Comparison of ENCODE assay signal across 16 cellular contexts in genomic region chr2:164953279-164953678, GRCh38. TPM values are rescaled to one million over a fixed set of nuclear protein-coding genes. Genes with fewer than 3 reads are reported as not detected.
DNase-seq lines count a peak whose midpoint lies in the region; ATAC-seq, FAIRE-seq and TF ChIP-seq lines count a peak whose summit lies in the region.
"Had no signal": no experiment of that assay in that cellular context is flagged by ENCODE, and none has a peak within 500 bp of the region (broad histone marks: within the 10 kb centered on the region; RNA-seq: fewer than 3 reads in every experiment).

No MANE protein-coding gene starts in this region.

- no peak for TF ChIP-seq POLR2A in A549 (IDR thresholded peaks at IDR 0.05; ENCODE audit: low read length)

- H2AFZ ChIP-seq in Loucy (ENCODE audit: low read length): peak overlapping the region; percentile 46; the same call in 1 of the 2 replicates

- FAIRE-seq in A549 (lab: Jason Lieb, UNC): no peak
- FAIRE-seq: GM19239, H1 had no signal

- H3K4me2 ChIP-seq in A549 (no peak overlapping the region), Loucy (ENCODE audit: low read depth, low read length, poor library complexity, severe bottlenecking) (no peak overlapping the region)
- H3K4me2 ChIP-seq: BLaER1 treated with 17β-estradiol and CSF1 and Interleukin-3, amounts not matched to agents 10 nM and 100 nM had no signal

- 56% methylated on average over 3 of the region's 3 CpGs for WGBS in A549 (ENCODE audit: missing lambda C conversion rate)

- TF ChIP-seq CTCF in A549 (IDR thresholded peaks at IDR 0.05) (no peak), BJ (IDR thresholded peaks at IDR 0.05; ENCODE audit: insufficient read depth, low read depth, low read length) (no peak), Loucy (conservative IDR thresholded peaks at IDR 0.05; ENCODE audit: low read length) (no peak)

- H3K4me1 ChIP-seq in A549 (no peaks in the 10 kb centered on the region), Loucy (ENCODE audit: insufficient read depth, low read length, poor library complexity, severe bottlenecking) (peaks cover 28% of the 10 kb centered on the region), mucosa of stomach (ENCODE audit: control insufficient read depth, insufficient read depth, low read length) (no peaks in the 10 kb centered on the region)

- no peak overlapping the region for H3K9ac ChIP-seq in Loucy (ENCODE audit: low read depth, low read length, poor library complexity, severe bottlenecking)
- H3K9ac ChIP-seq in mucosa of stomach (ENCODE audit: low read length): peak overlapping the region; percentile 60
- H3K9ac ChIP-seq: BLaER1 treated with 17β-estradiol and CSF1 and Interleukin-3, amounts not matched to agents 10 nM and 100 nM had no signal

- H3K79me2 ChIP-seq in Loucy (ENCODE audit: insufficient read depth, low read length): no peaks in the 10 kb centered on the region

- DNase-seq in A549 (ENCODE audit: low read depth in 1 of 2, low spot score in 1 of 2) (no peak), BJ (ENCODE audit: low read depth) (no peak), SIG-M5 treated with dmso at 0.1 percent for 504 hours (lab: John Stamatoyannopoulos, UW; ENCODE audit: unreplicated experiment) (no peak), HUDEP-2 (lab: John Stamatoyannopoulos, UW; ENCODE audit: unreplicated experiment in 76 of 76) (no peak), NCI-H510A (lab: John Stamatoyannopoulos, UW) (no peak), cerebellar nuclear complex (lab: John Stamatoyannopoulos, UW) (no peak)
- DNase-seq: CD4-positive, CD25-positive, alpha-beta regulatory T cell; DMS 273 treated with DMSO at 0.1 percent for 48 hours; DND-41; GDM1 had no signal

- peaks cover under 1% of the 10 kb centered on the region; the same call in 1 of the 2 replicates for H3F3A ChIP-seq in Loucy (ENCODE audit: low read depth)

- H3K9me3 ChIP-seq in A549 (no peaks in the 10 kb centered on the region), Loucy (ENCODE audit: insufficient read depth, low read depth, low read length) (no peaks in the 10 kb centered on the region), mucosa of stomach (ENCODE audit: control insufficient read depth, low read length) (no peaks in the 10 kb centered on the region)
- H3K9me3 ChIP-seq: BLaER1 treated with 17β-estradiol and CSF1 and Interleukin-3, amounts not matched to agents 10 nM and 100 nM; HAP-1 had no signal

- H3K4me3 ChIP-seq in A549: no peak overlapping the region
- peak overlapping the region; percentile 70 for H3K4me3 ChIP-seq in BJ (ENCODE audit: low read depth, low read length)
- H3K4me3 ChIP-seq in Loucy (ENCODE audit: low read length, poor library complexity, severe bottlenecking): no peak overlapping the region
- no peak overlapping the region for H3K4me3 ChIP-seq in mucosa of stomach (ENCODE audit: low read length)
- H3K4me3 ChIP-seq: BLaER1 treated with 17β-estradiol and CSF1 and Interleukin-3, amounts not matched to agents 10 nM and 100 nM; HAP-1 had no signal

- no peak for TF ChIP-seq RAD21 in A549 (conservative IDR thresholded peaks at IDR 0.05 in 1 of 2, IDR thresholded peaks at IDR 0.05 in 1 of 2)

- H3K27me3 ChIP-seq in BJ (ENCODE audit: control insufficient read depth, insufficient read depth, low read length) (no peaks in the 10 kb centered on the region), Loucy (ENCODE audit: insufficient read depth, low read length, poor library complexity, severe bottlenecking) (no peaks in the 10 kb centered on the region), mucosa of stomach (ENCODE audit: control insufficient read depth, insufficient read depth, low read length) (no peaks in the 10 kb centered on the region)
- H3K27me3 ChIP-seq: BLaER1 treated with 17β-estradiol and CSF1 and Interleukin-3, amounts not matched to agents 10 nM and 100 nM had no signal

- H3K9me2 ChIP-seq in Loucy (replicated peaks; ENCODE audit: low read depth, low read length): no peaks in the 10 kb centered on the region

- H3K36me3 ChIP-seq in BJ (ENCODE audit: control insufficient read depth, insufficient read depth, low read length): 0 out of 2 replicates have a peak, but pooled peaks cover 2% of the 10 kb centered on the region
- no peaks in the 10 kb centered on the region for H3K36me3 ChIP-seq in Loucy (ENCODE audit: insufficient read depth, low read length)
- H3K36me3 ChIP-seq in mucosa of stomach (ENCODE audit: control insufficient read depth, insufficient read depth, low read length): no peaks in the 10 kb centered on the region
- H3K36me3 ChIP-seq: BLaER1 treated with 17β-estradiol and CSF1 and Interleukin-3, amounts not matched to agents 10 nM and 100 nM; HAP-1 had no signal

- H4K20me1 ChIP-seq in Loucy (ENCODE audit: insufficient read depth, low read length, poor library complexity, severe bottlenecking): no peaks in the 10 kb centered on the region
- H4K20me1 ChIP-seq: BLaER1 treated with 17β-estradiol and CSF1 and Interleukin-3, amounts not matched to agents 10 nM and 100 nM had no signal

- H3K27ac ChIP-seq in A549: no peak overlapping the region
- H3K27ac ChIP-seq: BLaER1 treated with 17β-estradiol and CSF1 and Interleukin-3, amounts not matched to agents 10 nM and 100 nM had no signal

- TF ChIP-seq EP300 in A549 (IDR thresholded peaks at IDR 0.05): no peak

- CTCF ChIA-PET in A549 (lab: Yijun Ruan, JAX) (interaction anchor here (1.1 to 1.7 kb wide), 2 partner anchors 15 to 237 kb away, joined by 4 to 5 read pairs; no protein-coding TSS in a partner anchor), BJ (lab: Yijun Ruan, JAX) (interaction anchor here (0.7 kb wide), 1 partner anchor 10 kb away, joined by 3 read pairs; no protein-coding TSS in a partner anchor)

- no peak for ATAC-seq in A549

- POLR2A ChIA-PET in A549 (lab: Yijun Ruan, JAX) (no interaction called here), BJ (lab: Charles Lee) (interaction anchor here (0.5 kb wide), 1 partner anchor 33 kb away, joined by 6 read pairs; no protein-coding TSS in a partner anchor)

TF ChIP-seq in A549, 52 proteins besides CTCF, POLR2A, EP300 and RAD21:
- TF ChIP-seq EHMT2 (IDR thresholded peaks at IDR 0.05; ENCODE audit: low read depth) (no peak), MAFK (IDR thresholded peaks at IDR 0.05; ENCODE audit: partially characterized antibody) (peak; percentile 69)

RNA-seq across cellular contexts. Expression of gene SLC38A11, which starts 2.0 kb away (rescaled TPM):
- polyA plus RNA-seq in A549 (2011; rRNA removed): 0.22 and 0.53 TPM in 2 replicates
- not detected in 2 replicates for polyA plus RNA-seq in A549 (2012; cell fraction: cytosol; rRNA removed)
- not detected in 2 replicates for polyA plus RNA-seq in A549 (2012; cell fraction: nucleus; rRNA removed)
- 0.05 to 0.11 TPM (median 0.07 TPM) in 3 replicates for polyA plus RNA-seq in A549 (2017; fragmentation: RNase III; extraction: RNeasy Plus Mini Kit Qiagen cat#74134 plus additional on column Dnase treatment)
- 0.34 and 0.83 TPM in 2 replicates for polyA minus RNA-seq in A549 (2011; rRNA and poly(A)+ RNA removed)
- polyA plus RNA-seq in BJ (2011; rRNA removed): 59.2 and 89.4 TPM in 2 replicates
- polyA minus RNA-seq in BJ (2011; rRNA and poly(A)+ RNA removed): 36.9 and 39.2 TPM in 2 replicates
- polyA plus RNA-seq: CD4-positive, CD25-positive, alpha-beta regulatory T cell; H1 had no signal

Comparison
In these comparisons a context has a peak if more than half of its experiments do, and no peak if none do; other contexts are left out.
1. RNA of gene SLC38A11, which starts 2.0 kb away (polyA plus RNA-seq): 59.2 to 89.4 TPM in BJ; 0.05 to 0.53 TPM in A549; every median in the first group is over 10 times any median in the second.